8 cellular contexts compared by ENCODE assay signal in genomic region chr7:108094933-108095710, GRCh38. TPM values are rescaled to one million over a fixed set of nuclear protein-coding genes. Genes with fewer than 3 reads are reported as not detected.
DNase-seq lines count a peak whose midpoint lies in the region; ATAC-seq, FAIRE-seq and TF ChIP-seq lines count a peak whose summit lies in the region.

No MANE protein-coding gene starts in this region.

- no TSS peak for BruUV-seq in PC-3 (replicated peaks; lab: Mats Ljungman, UMichigan)

- ATAC-seq in PC-3 = peak; percentile 96
- peak; percentile 99 for ATAC-seq in foreskin keratinocyte
- no peak for ATAC-seq in HG03457 (IDR thresholded peaks at IDR 0.05; ENCODE audit: unreplicated experiment)

- no peaks in the 10 kb centered on the region for H3K36me3 ChIP-seq in PC-3 (ENCODE audit: low read depth, low read length)
- H3K36me3 ChIP-seq in sigmoid colon = no peaks in the 10 kb centered on the region

- intact Hi-C loops in PC-3 (cut with micrococcal nuclease) = loop anchor here (1.0 to 10.0 kb wide), 5 partner anchors 80 to 200 kb away; partner anchors contain the start of gene DLD
- intact Hi-C loops in sigmoid colon (cut with DNase I) = loop anchor here (5.0 kb wide), 3 partner anchors 47 to 93 kb away; partner anchors contain the start of gene LAMB1

- peak overlapping the region; percentile 51 for H2AFZ ChIP-seq in PC-3 (ENCODE audit: low read length)

- TF ChIP-seq EP300 in sigmoid colon (IDR thresholded peaks at IDR 0.05) = peak in 2 of 4 donors; percentile 57 to 89

- H3K27ac ChIP-seq in PC-3 (ENCODE audit: low read length) (peak overlapping the region; percentile 7; the same call in 1 of the 2 replicates), foreskin keratinocyte (no peak overlapping the region), sigmoid colon (peak overlapping the region; percentile 42 to 84 (median 70))

- peak overlapping the region; percentile 67 for H3K4me2 ChIP-seq in PC-3 (ENCODE audit: low read length)

- H3K79me2 ChIP-seq in PC-3 (ENCODE audit: low read length) = no peaks in the 10 kb centered on the region

- H3K4me1 ChIP-seq in PC-3 (ENCODE audit: insufficient read depth, low read length) (peaks cover 27% of the 10 kb centered on the region), foreskin keratinocyte (no peaks in the 10 kb centered on the region), sigmoid colon (peaks cover 0 to 29% (median 23%) of the 10 kb centered on the region in 4 donors)

- H3K9me3 ChIP-seq in PC-3 (ENCODE audit: low read length) (no peaks in the 10 kb centered on the region), sigmoid colon (no peaks in the 10 kb centered on the region)

- H4K20me1 ChIP-seq in PC-3 (ENCODE audit: low read length) = no peaks in the 10 kb centered on the region

- 12 to 43% methylated on average over 7 of the region's 7 CpGs for WGBS in sigmoid colon, 2 donors

- H3K9ac ChIP-seq in PC-3 (ENCODE audit: low read length) = no peak overlapping the region

- H3K4me3 ChIP-seq in PC-3 (ENCODE audit: low read length) (peak overlapping the region; percentile 28; the same call in 1 of the 2 replicates), sigmoid colon (no peak overlapping the region)

- DNase-seq in NCI-H1694 treated with DMSO at 0.1 percent for 48 hours (lab: John Stamatoyannopoulos, UW) = peak; percentile 40
- no peak for DNase-seq in NCI-H1694 (lab: John Stamatoyannopoulos, UW)
- DNase-seq in PC-3 = peak; percentile 80
- peak; percentile 44 to 74 for DNase-seq in foreskin keratinocyte
- peak; percentile 88 for DNase-seq in sigmoid colon
- DNase-seq in GM12892 (ENCODE audit: insufficient read length) = no peak
- no peak for DNase-seq in GOT3 (lab: John Stamatoyannopoulos, UW)

- TF ChIP-seq CTCF in PC-3 (conservative IDR thresholded peaks at IDR 0.05; ENCODE audit: low read depth, low read length) = no peak
- no peak for TF ChIP-seq CTCF in foreskin keratinocyte (conservative IDR thresholded peaks at IDR 0.05)
- no peak for TF ChIP-seq CTCF in sigmoid colon (IDR thresholded peaks at IDR 0.05)

- TF ChIP-seq POLR2A in sigmoid colon (IDR thresholded peaks at IDR 0.05) (no peak), GM12892 (IDR thresholded peaks at IDR 0.05; ENCODE audit: low read depth, low read length) (no peak)

- no peaks in the 10 kb centered on the region for H3K27me3 ChIP-seq in PC-3 (ENCODE audit: low read length)
- no peaks in the 10 kb centered on the region for H3K27me3 ChIP-seq in foreskin keratinocyte
- H3K27me3 ChIP-seq in sigmoid colon = no peaks in the 10 kb centered on the region

- no peaks in the 10 kb centered on the region for H3F3A ChIP-seq in PC-3 (ENCODE audit: low read length, unreplicated experiment)

- POLR2A ChIA-PET in PC-3 (lab: Charles Lee; ENCODE audit: unreplicated experiment) = interaction anchor here (0.6 kb wide), 2 partner anchors 26 to 352 kb away, joined by 4 to 5 read pairs; no protein-coding TSS in a partner anchor

- no peaks in the 10 kb centered on the region for H3K9me2 ChIP-seq in PC-3 (replicated peaks; ENCODE audit: low read length)

- CTCF ChIA-PET in PC-3 (lab: Charles Lee) = interaction anchor here (0.5 to 0.6 kb wide), 2 partner anchors 80 to 263 kb away, joined by 3 read pairs; no protein-coding TSS in a partner anchor

- no peak for FAIRE-seq in GM12892 (lab: Jason Lieb, UNC)

RNA-seq across cellular contexts. Expression of gene LAMB4, which starts 35.0 kb away (rescaled TPM):
- 0.04 TPM in 1 of 2 replicates, not detected in the other for total RNA-seq in PC-3 (2014; rRNA removed)
- 0.07 and 0.14 TPM in 2 replicates for total RNA-seq in foreskin keratinocyte
- polyA plus RNA-seq in foreskin keratinocyte = 0.02 and 0.04 TPM in 2 replicates
- 1 to 10 TPM in 1 of 4 donors, under 1 TPM in 1, not detected in 2; 0.14 to 2.0 TPM for total RNA-seq in sigmoid colon
- polyA plus RNA-seq in sigmoid colon = under 1 TPM in 1 of 3 donors, not detected in 2; 0.04 TPM
- polyA plus RNA-seq in GM12892 (2012; ENCODE audit: missing spikeins) = not detected

Comparison
In these comparisons a context has a peak if more than half of its experiments do, and no peak if none do; other contexts are left out.
1. DNase-seq: peak in NCI-H1694 treated with DMSO at 0.1 percent for 48 hours (single experiment), PC-3 (single experiment), foreskin keratinocyte (2 of 2) and sigmoid colon (single experiment); none in NCI-H1694 (single experiment), GM12892 (single experiment) and GOT3 (single experiment).